Comparison of ENCODE assay signal across 1 cellular context in the genomic region with DNA sequence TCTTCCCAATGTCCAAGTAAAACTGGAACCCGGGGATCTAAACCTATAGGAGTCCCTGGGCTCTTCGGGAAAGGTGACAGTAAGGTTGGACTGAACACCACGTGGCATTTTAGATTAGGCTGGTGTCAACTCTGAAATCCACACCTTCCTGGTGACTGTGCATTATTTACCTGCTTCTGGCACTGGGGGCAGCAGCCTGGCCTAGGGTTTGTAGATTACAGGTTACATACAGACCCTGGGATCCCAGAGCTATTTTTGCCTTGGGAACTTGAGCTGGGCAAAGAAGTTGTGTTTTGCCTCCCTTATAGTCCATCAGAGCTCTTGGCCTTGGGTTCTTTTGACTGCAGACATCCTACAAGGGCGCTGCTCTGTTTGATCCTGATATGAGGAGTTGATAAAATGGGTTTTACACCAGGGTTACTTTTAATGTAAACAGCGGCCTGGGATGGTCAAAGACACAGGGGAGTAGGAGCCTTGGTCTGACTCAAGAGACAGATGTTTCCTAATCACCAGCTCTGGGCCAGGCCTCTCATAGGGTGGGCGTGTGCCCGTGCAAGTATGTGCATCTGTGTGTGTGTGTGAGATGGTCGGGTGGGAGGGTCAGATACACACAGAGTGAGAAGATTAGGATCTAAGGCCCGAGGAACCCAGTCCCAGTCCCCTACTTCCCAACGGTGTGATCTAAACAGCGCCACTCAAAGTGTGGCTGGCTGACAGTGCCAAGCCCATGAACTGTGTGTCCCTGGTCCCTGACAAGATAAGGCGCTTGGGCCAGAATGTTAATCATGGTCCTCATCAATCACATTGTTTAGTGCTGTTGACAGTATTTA.
TF ChIP-seq lines count a peak whose summit lies in the region.

No MANE protein-coding gene starts in this region.

TF ChIP-seq in GM12878, 131 proteins besides CTCF, POLR2A, EP300 and RAD21 (continued from another document):
- no peak for TF ChIP-seq CUX1 (IDR thresholded peaks at IDR 0.05; ENCODE audit: insufficient replicate concordance, low read depth, low read length)
- TF ChIP-seq TAF1 (IDR thresholded peaks at IDR 0.05; ENCODE audit: borderline replicate concordance, low read depth, low read length), result no peak
- no peak for TF ChIP-seq PAX8 (IDR thresholded peaks at IDR 0.05)
- TF ChIP-seq POU2F2 (IDR thresholded peaks at IDR 0.05; ENCODE audit: borderline replicate concordance, low read depth, low read length), result no peak
- TF ChIP-seq JUND (IDR thresholded peaks at IDR 0.05; ENCODE audit: low read depth, low read length), result no peak
TF ChIP-seq in GM12878: peak in this region for 0.
